ENCODE assay signal across 1 cellular context in the genomic region with DNA sequence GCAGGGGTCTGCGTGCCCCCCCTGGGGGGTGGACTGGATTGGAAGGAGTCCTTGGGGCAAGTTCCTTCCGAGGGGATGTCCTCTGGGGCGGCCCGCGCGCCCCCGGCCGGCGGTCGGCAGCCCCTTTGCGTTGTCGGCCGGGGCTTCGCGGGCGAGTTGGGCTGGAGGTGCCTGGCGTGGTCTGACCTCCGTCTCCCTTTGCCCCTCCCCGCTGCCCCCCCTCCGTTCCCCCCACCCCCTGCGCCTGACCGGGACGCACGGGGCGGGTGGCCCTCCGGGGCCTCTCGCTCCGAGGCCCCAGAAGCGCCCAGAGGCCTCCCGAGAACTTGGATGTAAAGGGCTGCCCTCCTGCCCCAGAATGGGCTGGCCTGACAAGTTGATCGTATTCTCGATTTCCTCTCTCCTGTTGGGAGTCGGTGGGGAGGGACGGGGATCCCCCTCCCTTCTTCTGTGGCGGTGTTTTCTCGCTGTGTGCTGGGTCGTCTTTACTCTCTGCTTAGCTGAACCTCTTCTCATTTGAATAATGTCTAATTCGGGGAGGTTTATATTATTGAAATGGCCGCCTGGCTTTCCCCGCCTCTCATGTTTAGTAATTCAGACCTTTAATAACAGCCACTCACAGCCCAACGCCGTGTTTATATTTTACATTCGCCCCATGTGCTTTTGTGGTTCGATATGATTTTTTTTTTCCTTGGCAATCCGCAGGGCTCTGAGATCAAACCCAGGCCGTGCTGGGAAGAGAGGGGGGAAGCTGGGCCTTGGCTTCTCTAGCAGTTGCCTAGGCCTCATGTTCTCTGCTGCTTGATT.
TF ChIP-seq lines count a peak whose summit lies in the region.

No MANE protein-coding gene starts in this region.

TF ChIP-seq in K562, 482 proteins besides CTCF, POLR2A, EP300 and RAD21 (continued from another document and continues in another):
- TF ChIP-seq TRIM25 (IDR thresholded peaks at IDR 0.05; ENCODE audit: borderline replicate concordance), result no peak
- no peak for TF ChIP-seq HMG20B (CRISPR knock-in tag; IDR thresholded peaks at IDR 0.05)
- TF ChIP-seq, protein P1, sequence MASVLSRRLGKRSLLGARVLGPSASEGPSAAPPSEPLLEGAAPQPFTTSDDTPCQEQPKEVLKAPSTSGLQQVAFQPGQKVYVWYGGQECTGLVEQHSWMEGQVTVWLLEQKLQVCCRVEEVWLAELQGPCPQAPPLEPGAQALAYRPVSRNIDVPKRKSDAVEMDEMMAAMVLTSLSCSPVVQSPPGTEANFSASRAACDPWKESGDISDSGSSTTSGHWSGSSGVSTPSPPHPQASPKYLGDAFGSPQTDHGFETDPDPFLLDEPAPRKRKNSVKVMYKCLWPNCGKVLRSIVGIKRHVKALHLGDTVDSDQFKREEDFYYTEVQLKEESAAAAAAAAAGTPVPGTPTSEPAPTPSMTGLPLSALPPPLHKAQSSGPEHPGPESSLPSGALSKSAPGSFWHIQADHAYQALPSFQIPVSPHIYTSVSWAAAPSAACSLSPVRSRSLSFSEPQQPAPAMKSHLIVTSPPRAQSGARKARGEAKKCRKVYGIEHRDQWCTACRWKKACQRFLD (CRISPR knock-in tag; IDR thresholded peaks at IDR 0.05), result no peak
- TF ChIP-seq, protein P2, sequence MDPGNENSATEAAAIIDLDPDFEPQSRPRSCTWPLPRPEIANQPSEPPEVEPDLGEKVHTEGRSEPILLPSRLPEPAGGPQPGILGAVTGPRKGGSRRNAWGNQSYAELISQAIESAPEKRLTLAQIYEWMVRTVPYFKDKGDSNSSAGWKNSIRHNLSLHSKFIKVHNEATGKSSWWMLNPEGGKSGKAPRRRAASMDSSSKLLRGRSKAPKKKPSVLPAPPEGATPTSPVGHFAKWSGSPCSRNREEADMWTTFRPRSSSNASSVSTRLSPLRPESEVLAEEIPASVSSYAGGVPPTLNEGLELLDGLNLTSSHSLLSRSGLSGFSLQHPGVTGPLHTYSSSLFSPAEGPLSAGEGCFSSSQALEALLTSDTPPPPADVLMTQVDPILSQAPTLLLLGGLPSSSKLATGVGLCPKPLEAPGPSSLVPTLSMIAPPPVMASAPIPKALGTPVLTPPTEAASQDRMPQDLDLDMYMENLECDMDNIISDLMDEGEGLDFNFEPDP (CRISPR knock-in tag; IDR thresholded peaks at IDR 0.05), result no peak
- peak; percentile 42 for TF ChIP-seq POLR2H (tag; IDR thresholded peaks at IDR 0.05; ENCODE audit: low read depth)
- no peak for TF ChIP-seq ZNF707 (CRISPR knock-in tag; conservative IDR thresholded peaks at IDR 0.05)
- no peak for TF ChIP-seq ERF (CRISPR knock-in tag; IDR thresholded peaks at IDR 0.05)
- TF ChIP-seq KDM2B (CRISPR knock-in tag; IDR thresholded peaks at IDR 0.05), result no peak
- TF ChIP-seq, protein P3, sequence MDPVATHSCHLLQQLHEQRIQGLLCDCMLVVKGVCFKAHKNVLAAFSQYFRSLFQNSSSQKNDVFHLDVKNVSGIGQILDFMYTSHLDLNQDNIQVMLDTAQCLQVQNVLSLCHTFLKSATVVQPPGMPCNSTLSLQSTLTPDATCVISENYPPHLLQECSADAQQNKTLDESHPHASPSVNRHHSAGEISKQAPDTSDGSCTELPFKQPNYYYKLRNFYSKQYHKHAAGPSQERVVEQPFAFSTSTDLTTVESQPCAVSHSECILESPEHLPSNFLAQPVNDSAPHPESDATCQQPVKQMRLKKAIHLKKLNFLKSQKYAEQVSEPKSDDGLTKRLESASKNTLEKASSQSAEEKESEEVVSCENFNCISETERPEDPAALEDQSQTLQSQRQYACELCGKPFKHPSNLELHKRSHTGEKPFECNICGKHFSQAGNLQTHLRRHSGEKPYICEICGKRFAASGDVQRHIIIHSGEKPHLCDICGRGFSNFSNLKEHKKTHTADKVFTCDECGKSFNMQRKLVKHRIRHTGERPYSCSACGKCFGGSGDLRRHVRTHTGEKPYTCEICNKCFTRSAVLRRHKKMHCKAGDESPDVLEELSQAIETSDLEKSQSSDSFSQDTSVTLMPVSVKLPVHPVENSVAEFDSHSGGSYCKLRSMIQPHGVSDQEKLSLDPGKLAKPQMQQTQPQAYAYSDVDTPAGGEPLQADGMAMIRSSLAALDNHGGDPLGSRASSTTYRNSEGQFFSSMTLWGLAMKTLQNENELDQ (CRISPR knock-in tag; IDR thresholded peaks at IDR 0.05; ENCODE audit: borderline replicate concordance), result no peak
- TF ChIP-seq, protein P4, sequence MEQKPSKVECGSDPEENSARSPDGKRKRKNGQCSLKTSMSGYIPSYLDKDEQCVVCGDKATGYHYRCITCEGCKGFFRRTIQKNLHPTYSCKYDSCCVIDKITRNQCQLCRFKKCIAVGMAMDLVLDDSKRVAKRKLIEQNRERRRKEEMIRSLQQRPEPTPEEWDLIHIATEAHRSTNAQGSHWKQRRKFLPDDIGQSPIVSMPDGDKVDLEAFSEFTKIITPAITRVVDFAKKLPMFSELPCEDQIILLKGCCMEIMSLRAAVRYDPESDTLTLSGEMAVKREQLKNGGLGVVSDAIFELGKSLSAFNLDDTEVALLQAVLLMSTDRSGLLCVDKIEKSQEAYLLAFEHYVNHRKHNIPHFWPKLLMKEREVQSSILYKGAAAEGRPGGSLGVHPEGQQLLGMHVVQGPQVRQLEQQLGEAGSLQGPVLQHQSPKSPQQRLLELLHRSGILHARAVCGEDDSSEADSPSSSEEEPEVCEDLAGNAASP (IDR thresholded peaks at IDR 0.05), result no peak
- TF ChIP-seq CCNT2 (IDR thresholded peaks at IDR 0.05; ENCODE audit: borderline replicate concordance, extremely low read depth, insufficient read length, low read depth, low read length), result peak; percentile 38
- peak; percentile 23; the same call in 1 of the 2 replicates for TF ChIP-seq DPF2 (IDR thresholded peaks at IDR 0.05)
- TF ChIP-seq CHD1 (IDR thresholded peaks at IDR 0.05; ENCODE audit: low read length), result no peak
- no peak for TF ChIP-seq THRB (CRISPR knock-in tag; conservative IDR thresholded peaks at IDR 0.05)
- no peak for TF ChIP-seq ZNF197 (CRISPR knock-in tag; IDR thresholded peaks at IDR 0.05; ENCODE audit: low read depth)
- TF ChIP-seq GTF2B (IDR thresholded peaks at IDR 0.05; ENCODE audit: extremely low read depth, insufficient read length), result no peak
- no peak for TF ChIP-seq ESRRB (CRISPR knock-in tag; IDR thresholded peaks at IDR 0.05; ENCODE audit: borderline replicate concordance)
- TF ChIP-seq ZNF668 (CRISPR knock-in tag; IDR thresholded peaks at IDR 0.05), result 0 out of 2 replicates have a peak, but pooled peaks have one; percentile 10
- no peak for TF ChIP-seq GATA2 (CRISPR knock-in tag; IDR thresholded peaks at IDR 0.05)
- TF ChIP-seq ZNF24 (IDR thresholded peaks at IDR 0.05), result no peak
- no peak for TF ChIP-seq CREB1 (IDR thresholded peaks at IDR 0.05)
- TF ChIP-seq CREB1 (CRISPR knock-in tag; IDR thresholded peaks at IDR 0.05), result no peak; the same call in 1 of the 2 replicates
- 0 out of 2 replicates have a peak, but pooled peaks have one; percentile 40 for TF ChIP-seq E2F1 (CRISPR knock-in tag; IDR thresholded peaks at IDR 0.05)
- TF ChIP-seq, protein P5, sequence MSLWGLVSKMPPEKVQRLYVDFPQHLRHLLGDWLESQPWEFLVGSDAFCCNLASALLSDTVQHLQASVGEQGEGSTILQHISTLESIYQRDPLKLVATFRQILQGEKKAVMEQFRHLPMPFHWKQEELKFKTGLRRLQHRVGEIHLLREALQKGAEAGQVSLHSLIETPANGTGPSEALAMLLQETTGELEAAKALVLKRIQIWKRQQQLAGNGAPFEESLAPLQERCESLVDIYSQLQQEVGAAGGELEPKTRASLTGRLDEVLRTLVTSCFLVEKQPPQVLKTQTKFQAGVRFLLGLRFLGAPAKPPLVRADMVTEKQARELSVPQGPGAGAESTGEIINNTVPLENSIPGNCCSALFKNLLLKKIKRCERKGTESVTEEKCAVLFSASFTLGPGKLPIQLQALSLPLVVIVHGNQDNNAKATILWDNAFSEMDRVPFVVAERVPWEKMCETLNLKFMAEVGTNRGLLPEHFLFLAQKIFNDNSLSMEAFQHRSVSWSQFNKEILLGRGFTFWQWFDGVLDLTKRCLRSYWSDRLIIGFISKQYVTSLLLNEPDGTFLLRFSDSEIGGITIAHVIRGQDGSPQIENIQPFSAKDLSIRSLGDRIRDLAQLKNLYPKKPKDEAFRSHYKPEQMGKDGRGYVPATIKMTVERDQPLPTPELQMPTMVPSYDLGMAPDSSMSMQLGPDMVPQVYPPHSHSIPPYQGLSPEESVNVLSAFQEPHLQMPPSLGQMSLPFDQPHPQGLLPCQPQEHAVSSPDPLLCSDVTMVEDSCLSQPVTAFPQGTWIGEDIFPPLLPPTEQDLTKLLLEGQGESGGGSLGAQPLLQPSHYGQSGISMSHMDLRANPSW (CRISPR knock-in tag; IDR thresholded peaks at IDR 0.05), result no peak
- TF ChIP-seq FOXK2 (conservative IDR thresholded peaks at IDR 0.05 in 1 of 2, IDR thresholded peaks at IDR 0.05 in 1 of 2; ENCODE audit: low read depth in 2 of 2), result peak; percentile 99 to 100
- TF ChIP-seq ZBED1 (IDR thresholded peaks at IDR 0.05), result no peak
- peak; percentile 38 for TF ChIP-seq TAF9B (IDR thresholded peaks at IDR 0.05; ENCODE audit: partially characterized antibody)
- TF ChIP-seq RFX7 (CRISPR knock-in tag; IDR thresholded peaks at IDR 0.05), result no peak
- no peak for TF ChIP-seq RBM22 (IDR thresholded peaks at IDR 0.05; ENCODE audit: low read depth, low read length, poor library complexity, severe bottlenecking)
- TF ChIP-seq, protein P6, sequence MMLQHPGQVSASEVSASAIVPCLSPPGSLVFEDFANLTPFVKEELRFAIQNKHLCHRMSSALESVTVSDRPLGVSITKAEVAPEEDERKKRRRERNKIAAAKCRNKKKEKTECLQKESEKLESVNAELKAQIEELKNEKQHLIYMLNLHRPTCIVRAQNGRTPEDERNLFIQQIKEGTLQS (IDR thresholded peaks at IDR 0.05), result no peak
- TF ChIP-seq, protein P6 (CRISPR knock-in tag; conservative IDR thresholded peaks at IDR 0.05), result no peak
- no peak for TF ChIP-seq CBFB (CRISPR knock-in tag; IDR thresholded peaks at IDR 0.05)
- TF ChIP-seq GTF2F1 (IDR thresholded peaks at IDR 0.05; ENCODE audit: low read depth, low read length), result no peak
- TF ChIP-seq BRF2 (IDR thresholded peaks at IDR 0.05; ENCODE audit: borderline replicate concordance, insufficient read depth, insufficient read length), result no peak
- no peak for TF ChIP-seq COPS2 (conservative IDR thresholded peaks at IDR 0.05)
- TF ChIP-seq WHSC1 (IDR thresholded peaks at IDR 0.05; ENCODE audit: low read length), result no peak
- no peak for TF ChIP-seq MED1 (CRISPR knock-in tag; IDR thresholded peaks at IDR 0.05; ENCODE audit: borderline replicate concordance)
- no peak for TF ChIP-seq ZNF232 (CRISPR knock-in tag; IDR thresholded peaks at IDR 0.05)
- TF ChIP-seq SRSF3 (IDR thresholded peaks at IDR 0.05; ENCODE audit: insufficient read depth, low read length), result no peak
- TF ChIP-seq ARID2 (IDR thresholded peaks at IDR 0.05), result no peak
